ENCODE assay signal across 21 cellular contexts in the genomic region with DNA sequence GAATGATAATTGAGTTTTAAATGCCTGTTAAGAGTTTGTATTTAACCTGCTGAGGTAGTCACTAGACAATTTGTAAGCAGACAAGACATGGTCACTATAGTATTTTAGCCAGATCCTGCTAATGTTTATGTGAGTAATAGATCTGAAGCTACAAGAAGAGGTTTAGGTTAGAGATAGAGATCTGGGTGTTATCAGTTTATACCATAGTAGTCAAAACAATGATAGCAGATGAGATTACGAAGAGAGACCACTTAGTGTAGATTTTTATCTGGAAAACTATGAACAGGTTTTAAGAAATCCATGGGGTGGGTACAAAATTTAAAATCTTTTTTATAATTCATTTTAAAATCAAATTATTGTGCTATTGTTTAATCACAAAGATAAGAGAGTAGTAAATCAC.
"Had no signal": no experiment of that assay in that cellular context is flagged by ENCODE, and none has a peak within 500 bp of the region (broad histone marks: within the 10 kb centered on the region; RNA-seq: fewer than 3 reads in every experiment).

No MANE protein-coding gene starts in this region.

- H3K27ac ChIP-seq: cardiac muscle cell, esophagus muscularis mucosa, hepatocyte, lower lobe of right lung, prostate gland, tibial artery, VCaP had no signal

- H3K36me3 ChIP-seq: prostate gland had no signal

- H3K27ac Mint-ChIP-seq: activated naive CD8-positive, alpha-beta T cell treated with anti-CD3 and anti-CD28 coated beads for 36 hours; dendritic cell treated with granulocyte-macrophage colony-stimulating factor and Interleukin-4, amounts not matched to agents 40 ng/mL and 50 ng/mL, for 4 days; T-helper 1 cell treated with Interleukin-12 subunit alpha and Interleukin-12 subunit beta and Interleukin-4 antibody, amounts not matched to agents 30 μg/mL and 1 μg/mL, for 36 hours had no signal

- ATAC-seq: lower lobe of right lung; right cardiac atrium; stimulated activated naive CD8-positive, alpha-beta T cell treated with anti-CD3 and anti-CD28 coated beads, Interleukin-15, Interleukin-2, amounts not matched to agents 100 U/mL and 50 U/mL, for 24 hours had no signal

- H3K4me2 ChIP-seq: hepatocyte had no signal

- DNase-seq: activated CD4-positive, alpha-beta T cell treated with anti-CD3 and anti-CD28 coated beads for 1 hour; activated CD4-positive, alpha-beta T cell treated with anti-CD3 and anti-CD28 coated beads, Interleukin-2, amount 50 U/mL, for 48 hours; activated naive CD4-positive, alpha-beta T cell; activated naive CD8-positive, alpha-beta T cell treated with anti-CD3 and anti-CD28 coated beads for 36 hours; amniotic stem cell; effector CD8-positive, alpha-beta T cell; islet precursor cell; lower lobe of right lung; midbrain; right cardiac atrium; stimulated activated naive CD8-positive, alpha-beta T cell treated with anti-CD3 and anti-CD28 coated beads, Interleukin-15, Interleukin-2, amounts not matched to agents 100 U/mL and 50 U/mL, for 24 hours; substantia nigra; tibial artery had no signal

- H3K27me3 ChIP-seq: cardiac muscle cell, esophagus muscularis mucosa, hepatocyte, tibial artery had no signal

- H3K4me1 ChIP-seq: prostate gland had no signal

- H3K27me3 Mint-ChIP-seq: activated naive CD8-positive, alpha-beta T cell treated with anti-CD3 and anti-CD28 coated beads for 36 hours; dendritic cell treated with granulocyte-macrophage colony-stimulating factor and Interleukin-4, amounts not matched to agents 40 ng/mL and 50 ng/mL, for 4 days had no signal

- H3K4me3 ChIP-seq: cardiac muscle cell, esophagus muscularis mucosa, hepatocyte, lower lobe of right lung, prostate gland, tibial artery had no signal

- H3K9me3 ChIP-seq: esophagus muscularis mucosa, lower lobe of right lung, prostate gland, tibial artery had no signal

- H3K9me3 Mint-ChIP-seq: dendritic cell treated with granulocyte-macrophage colony-stimulating factor and Interleukin-4, amounts not matched to agents 40 ng/mL and 50 ng/mL, for 4 days; neural crest cell; T-helper 1 cell treated with Interleukin-12 subunit alpha and Interleukin-12 subunit beta and Interleukin-4 antibody, amounts not matched to agents 30 μg/mL and 1 μg/mL, for 36 hours had no signal

- H3K4me3 Mint-ChIP-seq: activated naive CD8-positive, alpha-beta T cell treated with anti-CD3 and anti-CD28 coated beads for 36 hours; dendritic cell treated with granulocyte-macrophage colony-stimulating factor and Interleukin-4, amounts not matched to agents 40 ng/mL and 50 ng/mL, for 4 days; neural crest cell; T-helper 1 cell treated with Interleukin-12 subunit alpha and Interleukin-12 subunit beta and Interleukin-4 antibody, amounts not matched to agents 30 μg/mL and 1 μg/mL, for 36 hours had no signal

- H2AFZ ChIP-seq: hepatocyte had no signal
